ENCODE assay signal across 15 cellular contexts in genomic region chr12:116483959-116484699, GRCh38.
DNase-seq lines count a peak whose midpoint lies in the region; ATAC-seq, FAIRE-seq and TF ChIP-seq lines count a peak whose summit lies in the region.
"Had no signal": no experiment of that assay in that cellular context is flagged by ENCODE, and none has a peak within 500 bp of the region (broad histone marks: within the 10 kb centered on the region; RNA-seq: fewer than 3 reads in every experiment).

No MANE protein-coding gene starts in this region.

- no peaks in the 10 kb centered on the region for H4K20me1 ChIP-seq in HepG2 (ENCODE audit: insufficient read depth, low read length)
- H4K20me1 ChIP-seq: BLaER1 treated with 17β-estradiol and CSF1 and Interleukin-3, amounts not matched to agents 10 nM and 100 nM had no signal

- H3K4me1 Mint-ChIP-seq in nephron progenitor cell, result peaks cover 38% of the 10 kb centered on the region

- ATAC-seq in HepG2 (no peak), right lobe of liver (no peak)

- H3K9me3 ChIP-seq in HepG2 (ENCODE audit: low read length), result no peaks in the 10 kb centered on the region
- H3K9me3 ChIP-seq in right lobe of liver, result no peaks in the 10 kb centered on the region

- TF ChIP-seq RAD21 in HepG2 (CRISPR knock-in tag; IDR thresholded peaks at IDR 0.05), result no peak

- no peak for DNase-seq in HepG2 (ENCODE audit: low spot score)
- no peak for DNase-seq in right lobe of liver
- peak; percentile 28 for DNase-seq in choroid plexus epithelial cell (ENCODE audit: low read depth)
- no peak for DNase-seq in nephron progenitor cell
- no peak for DNase-seq in stimulated activated CD4-positive, alpha-beta T cell treated with anti-CD3 and anti-CD28 coated beads, Interleukin-4, amount 100 ng/mL, for 4 hours
- no peak for DNase-seq in NCI-H510A treated with DMSO at 0.1 percent for 48 hours (lab: John Stamatoyannopoulos, UW)
- DNase-seq in kidney glomerular epithelial cell (lab: John Stamatoyannopoulos, UW), result no peak
- DNase-seq: ACHN, GOT3, KBM-7, NCI-H1048, NCI-H1694, NCI-H446 treated with DMSO at 0.1 percent for 48 hours, NCI-H82 had no signal

- POLR2A ChIA-PET in HepG2 (lab: Yijun Ruan, JAX), result no interaction called here

- intact Hi-C loops in HepG2 (cut with micrococcal nuclease; ENCODE audit: unreplicated experiment), result no loop called here
- intact Hi-C loops in right lobe of liver (cut with DNase I), result no loop called here

- no peak for TF ChIP-seq POLR2A in HepG2 (IDR thresholded peaks at IDR 0.05; ENCODE audit: insufficient read depth in 1 of 2, low read depth in 2 of 2, low read length in 2 of 2)
- no peak for TF ChIP-seq POLR2A in right lobe of liver (IDR thresholded peaks at IDR 0.05)

- H3K9ac ChIP-seq in HepG2 (ENCODE audit: insufficient read depth, low read depth, low read length), result no peak overlapping the region
- H3K9ac ChIP-seq: BLaER1 treated with 17β-estradiol and CSF1 and Interleukin-3, amounts not matched to agents 10 nM and 100 nM had no signal

- H3K4me3 Mint-ChIP-seq in nephron progenitor cell, result no peak overlapping the region

- no peak for TF ChIP-seq CTCF in HepG2 (CRISPR knock-in tag; IDR thresholded peaks at IDR 0.05)
- TF ChIP-seq CTCF in right lobe of liver (IDR thresholded peaks at IDR 0.05), result no peak
- TF ChIP-seq CTCF in choroid plexus epithelial cell (conservative IDR thresholded peaks at IDR 0.05; ENCODE audit: low read depth, low read length), result no peak
- TF ChIP-seq CTCF in nephron progenitor cell (IDR thresholded peaks at IDR 0.05), result no peak

- peak overlapping the region; percentile 91 for H3K27ac Mint-ChIP-seq in nephron progenitor cell

- 38% methylated on average over 18 of the region's 18 CpGs for WGBS in HepG2 (ENCODE audit: low lambda C conversion rate)
- 68% methylated on average over 15 of the region's 18 CpGs for WGBS in right lobe of liver (ENCODE audit: insufficient coverage, low coverage, low lambda C conversion rate, missing lambda C conversion rate)

- H3K79me2 ChIP-seq in HepG2 (ENCODE audit: insufficient read depth, low read length), result no peaks in the 10 kb centered on the region

- peaks cover 24% of the 10 kb centered on the region for H3K9me3 Mint-ChIP-seq in nephron progenitor cell

- H3K4me3 ChIP-seq in HepG2 (replicated peaks in 1 of 3; ENCODE audit: insufficient read depth in 1 of 3, low read depth in 2 of 3, low read length in 3 of 3) (no peak overlapping the region), right lobe of liver (no peak overlapping the region), choroid plexus epithelial cell (ENCODE audit: low read depth, low read length) (no peak overlapping the region)
- H3K4me3 ChIP-seq: BLaER1 treated with 17β-estradiol and CSF1 and Interleukin-3, amounts not matched to agents 10 nM and 100 nM had no signal

- peaks cover 0 to 1% of the 10 kb centered on the region in 2 experiments; a peak in 3 of 5 replicates for H3K27me3 ChIP-seq in HepG2 (ENCODE audit: control insufficient read depth in 1 of 2, insufficient read depth in 2 of 2, low read length in 2 of 2)
- H3K27me3 ChIP-seq in right lobe of liver, result no peaks in the 10 kb centered on the region
- H3K27me3 ChIP-seq: BLaER1 treated with 17β-estradiol and CSF1 and Interleukin-3, amounts not matched to agents 10 nM and 100 nM had no signal

- in situ Hi-C loops in HepG2 (cut with HindIII; ENCODE audit: extremely low pct_ligation_motif_present, low pct_unique_long_range_greater_than_20kb), result no loop called here

- H3K27ac ChIP-seq in HepG2 (ENCODE audit: extremely low read length, insufficient read depth, low read length) (no peak overlapping the region), right lobe of liver (no peak overlapping the region)
- H3K27ac ChIP-seq: BLaER1 treated with 17β-estradiol and CSF1 and Interleukin-3, amounts not matched to agents 10 nM and 100 nM had no signal

- no peak for FAIRE-seq in HepG2 (lab: Jason Lieb, UNC)

- no TSS peak for BruUV-seq in HepG2 (replicated peaks; lab: Mats Ljungman, UMichigan)

- TF ChIP-seq EP300 in HepG2 (IDR thresholded peaks at IDR 0.05; ENCODE audit: low read depth in 2 of 2, low read length in 2 of 2) (no peak), HepG2 (CRISPR knock-in tag; IDR thresholded peaks at IDR 0.05; ENCODE audit: borderline replicate concordance) (no peak)

- no peak overlapping the region for H3K4me2 ChIP-seq in HepG2 (ENCODE audit: low read depth, low read length)
- H3K4me2 ChIP-seq: BLaER1 treated with 17β-estradiol and CSF1 and Interleukin-3, amounts not matched to agents 10 nM and 100 nM had no signal

- H3K4me1 ChIP-seq in HepG2 (ENCODE audit: insufficient read depth, low read length), result no peaks in the 10 kb centered on the region
- no peaks in the 10 kb centered on the region for H3K4me1 ChIP-seq in right lobe of liver

- CTCF ChIA-PET in HepG2 (lab: Yijun Ruan, JAX; ENCODE audit: low intra/inter-chr PET ratio, low total read pairs), result no interaction called here

- H2AFZ ChIP-seq in HepG2 (ENCODE audit: low read length), result no peak overlapping the region

- peaks cover 11% of the 10 kb centered on the region for H3K36me3 Mint-ChIP-seq in nephron progenitor cell (ENCODE audit: low read depth)

- H3K36me3 ChIP-seq in HepG2 (replicated peaks in 1 of 2; ENCODE audit: control insufficient read depth in 1 of 2, insufficient read depth in 2 of 2, low read length in 2 of 2) (no peaks in the 10 kb centered on the region), right lobe of liver (no peaks in the 10 kb centered on the region)
- H3K36me3 ChIP-seq: BLaER1 treated with 17β-estradiol and CSF1 and Interleukin-3, amounts not matched to agents 10 nM and 100 nM had no signal

- peaks cover 18% of the 10 kb centered on the region for H3K27me3 Mint-ChIP-seq in nephron progenitor cell (ENCODE audit: low read depth, poor library complexity)

TF ChIP-seq in HepG2, 621 proteins besides CTCF, POLR2A, EP300 and RAD21:
- TF ChIP-seq ZNF629 (CRISPR knock-in tag; conservative IDR thresholded peaks at IDR 0.05) (0 out of 2 replicates have a peak, but pooled peaks have one; percentile 42), SAP130 (CRISPR knock-in tag; IDR thresholded peaks at IDR 0.05; ENCODE audit: low read depth) (no peak)
